Comparison of ENCODE assay signal across 10 cellular contexts in genomic region chr4:92163348-92163747, GRCh38.
A peak's percentile ranks its signal among the peaks of the same experiment; 100 is the strongest.
DNase-seq lines count a peak whose midpoint lies in the region; ATAC-seq and TF ChIP-seq lines count a peak whose summit lies in the region.
"Had no signal": no experiment of that assay in that cellular context is flagged by ENCODE, and none has a peak within 500 bp of the region (broad histone marks: within the 10 kb centered on the region; RNA-seq: fewer than 3 reads in every experiment).

No MANE protein-coding gene starts in this region.

- H2AFZ ChIP-seq in IMR-90 (replicated peaks; ENCODE audit: low read length, poor library complexity) = no peak overlapping the region

- no peak overlapping the region for H2BK20ac ChIP-seq in IMR-90 (ENCODE audit: low read depth, low read length)

- H3K18ac ChIP-seq in IMR-90 (ENCODE audit: low read depth, low read length) = no peak overlapping the region

- H2BK120ac ChIP-seq in IMR-90 (ENCODE audit: low read depth, low read length) = no peak overlapping the region

- H3K4ac ChIP-seq in IMR-90 (ENCODE audit: low read depth, low read length) = no peak overlapping the region

- no peak overlapping the region for H3K14ac ChIP-seq in IMR-90 (replicated peaks; ENCODE audit: low read depth, low read length)

- ATAC-seq in IMR-90 (ENCODE audit: low read depth) = peak; percentile 44
- peak; percentile 59 to 69 (median 62) for ATAC-seq in right lobe of liver
- ATAC-seq: effector memory CD8-positive, alpha-beta T cell; left colon had no signal

- 33% methylated on average over 1 of the region's 2 CpGs; no CpG with 5 or more reads in 1 of the 2 experiments for WGBS in IMR-90 (ENCODE audit: extremely low coverage in 2 of 2, insufficient read length in 1 of 2), 2 experiments
- 29% methylated on average over 2 of the region's 2 CpGs for WGBS in right lobe of liver (ENCODE audit: insufficient coverage, low coverage, low lambda C conversion rate, missing lambda C conversion rate)

- H3K4me3 ChIP-seq in IMR-90 (ENCODE audit: insufficient read depth, low read depth, low read length) = no peak overlapping the region
- H3K4me3 ChIP-seq in right lobe of liver = no peak overlapping the region

- no peak overlapping the region for H3K9ac ChIP-seq in IMR-90 (ENCODE audit: low read depth, low read length)

- H3K56ac ChIP-seq in IMR-90 (ENCODE audit: extremely low read depth, insufficient read depth, low read length) = no peak overlapping the region

- intact Hi-C loops in IMR-90 (cut with micrococcal nuclease) = no loop called here
- intact Hi-C loops in right lobe of liver (cut with DNase I) = no loop called here

- CTCF ChIA-PET in IMR-90 (lab: Yijun Ruan, JAX) = no interaction called here

- no peak overlapping the region for H4K5ac ChIP-seq in IMR-90 (ENCODE audit: low read depth, low read length)

- no peak overlapping the region for H2AK5ac ChIP-seq in IMR-90 (ENCODE audit: low read depth, low read length)

- H3K9me3 ChIP-seq in IMR-90 (ENCODE audit: control insufficient read depth, insufficient read depth, low read length) = no peaks in the 10 kb centered on the region
- no peaks in the 10 kb centered on the region for H3K9me3 ChIP-seq in right lobe of liver

- POLR2A ChIA-PET in IMR-90 (lab: Charles Lee; ENCODE audit: unreplicated experiment) = no interaction called here

- no peaks in the 10 kb centered on the region for H4K20me1 ChIP-seq in IMR-90 (ENCODE audit: insufficient read depth, low read length)

- peak; percentile 12; the same call in 1 of the 2 replicates for TF ChIP-seq RAD21 in IMR-90 (IDR thresholded peaks at IDR 0.05; ENCODE audit: low read length)

- in situ Hi-C loops in IMR-90 (cut with MboI; ENCODE audit: low sequenced_read_pairs) = no loop called here

- no peak overlapping the region for H2BK5ac ChIP-seq in IMR-90 (ENCODE audit: low read depth, low read length, poor library complexity, severe bottlenecking)

- H3K4me1 ChIP-seq in IMR-90 (ENCODE audit: control insufficient read depth, insufficient read depth, low read length) (no peaks in the 10 kb centered on the region), right lobe of liver (no peaks in the 10 kb centered on the region)

- H4K8ac ChIP-seq in IMR-90 (ENCODE audit: low read depth in 2 of 2, low read length in 2 of 2) = no peak overlapping the region

- H3K27me3 ChIP-seq in IMR-90 (ENCODE audit: control insufficient read depth, insufficient read depth, low read length) = no peaks in the 10 kb centered on the region
- no peaks in the 10 kb centered on the region for H3K27me3 ChIP-seq in right lobe of liver

- DNase-seq in IMR-90 (peak; percentile 7), amniotic epithelial cell (ENCODE audit: low read depth) (peak; percentile 20), right lobe of liver (no peak), NCI-H2171 (lab: John Stamatoyannopoulos, UW) (no peak), D341Med (ENCODE audit: low spot score) (no peak), RPMI8226 (no peak)
- DNase-seq: effector memory CD8-positive, alpha-beta T cell; left colon; T-helper 9 cell had no signal

- no peak overlapping the region for H3K4me2 ChIP-seq in IMR-90 (ENCODE audit: low read depth, low read length)

- H3K27ac ChIP-seq in IMR-90 (ENCODE audit: insufficient read depth, low read length) (no peak overlapping the region), right lobe of liver (no peak overlapping the region)

- H3K9me1 ChIP-seq in IMR-90 (ENCODE audit: insufficient read depth, low read length) = no peaks in the 10 kb centered on the region

- dilution Hi-C loops in IMR-90 (cut with HindIII; ENCODE audit: low sequenced_read_pairs, unreplicated experiment) = no loop called here

- H3K23ac ChIP-seq in IMR-90 (ENCODE audit: low read depth, low read length) = no peak overlapping the region

- H3K36me3 ChIP-seq in IMR-90 (ENCODE audit: control insufficient read depth, insufficient read depth, low read length) (no peaks in the 10 kb centered on the region), right lobe of liver (no peaks in the 10 kb centered on the region)

- no peaks in the 10 kb centered on the region for H3K79me1 ChIP-seq in IMR-90 (ENCODE audit: low read depth in 1 of 2, low read length in 2 of 2)

- no peak for TF ChIP-seq POLR2A in IMR-90 (IDR thresholded peaks at IDR 0.05; ENCODE audit: low read depth, low read length)
- no peak for TF ChIP-seq POLR2A in right lobe of liver (IDR thresholded peaks at IDR 0.05)

- no TSS peak for BruUV-seq in IMR-90 (replicated peaks; lab: Mats Ljungman, UMichigan)

- no peak overlapping the region for H4K91ac ChIP-seq in IMR-90 (ENCODE audit: insufficient read depth, low read depth, low read length)

- no peak overlapping the region for H2BK15ac ChIP-seq in IMR-90 (ENCODE audit: low read depth, low read length)

- no peak overlapping the region for H2AK9ac ChIP-seq in IMR-90 (replicated peaks; ENCODE audit: low read depth, low read length, poor library complexity)

- TF ChIP-seq CTCF in GM12873 (IDR thresholded peaks at IDR 0.05; ENCODE audit: insufficient read depth, low read depth, low read length, missing control alignments) = peak; percentile 50
- TF ChIP-seq CTCF in IMR-90 (conservative IDR thresholded peaks at IDR 0.05; ENCODE audit: low read depth, low read length) = peak; percentile 37
- peak in 3 of 4 donors; percentile 30 to 46 (median 42) for TF ChIP-seq CTCF in right lobe of liver (IDR thresholded peaks at IDR 0.05)

TF ChIP-seq in IMR-90, 13 proteins besides CTCF, POLR2A, EP300 and RAD21:
- TF ChIP-seq SMC3 (IDR thresholded peaks at IDR 0.05; ENCODE audit: low read depth, low read length) (peak; percentile 31; the same call in 1 of the 2 replicates), CHD1 (IDR thresholded peaks at IDR 0.05; ENCODE audit: low read depth, low read length) (no peak), FOS (IDR thresholded peaks at IDR 0.05; ENCODE audit: low read depth, low read length) (no peak), RFX5 (IDR thresholded peaks at IDR 0.05; ENCODE audit: low read depth, low read length) (no peak), MXI1 (IDR thresholded peaks at IDR 0.05; ENCODE audit: borderline replicate concordance, low read depth, low read length) (no peak)

Comparison
In these comparisons a context has a peak if more than half of its experiments do, and no peak if none do; other contexts are left out.
1. DNase-seq: peak in IMR-90 (single experiment) and amniotic epithelial cell (single experiment); none in right lobe of liver (0 of 3), NCI-H2171 (single experiment), D341Med (single experiment) and RPMI8226 (single experiment).
2. Peak in every context shown above with its lines, with median percentiles within 50 percentile points of each other: CTCF ChIP-seq.